In the genomic region with DNA sequence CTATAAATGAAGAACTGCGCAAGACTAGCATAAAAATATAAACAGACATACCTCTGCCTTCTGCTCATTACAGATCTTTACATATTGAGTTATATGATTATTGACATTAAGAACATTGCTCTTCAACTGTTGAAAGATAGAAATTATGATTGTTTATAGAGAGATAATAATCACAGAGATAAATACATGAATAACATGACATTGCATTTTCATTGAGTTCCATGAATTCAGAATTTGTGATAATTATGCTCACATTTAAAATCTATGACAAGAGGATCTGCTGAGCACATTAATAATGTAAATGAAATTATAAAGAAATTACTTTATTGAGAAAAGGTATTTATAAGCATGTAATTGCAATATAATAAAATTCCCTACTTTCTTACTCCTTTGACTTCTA, we compare ENCODE assay signal across 27 cellular contexts.
"Had no signal": no experiment of that assay in that cellular context is flagged by ENCODE, and none has a peak within 500 bp of the region (broad histone marks: within the 10 kb centered on the region; RNA-seq: fewer than 3 reads in every experiment).

No MANE protein-coding gene starts in this region.

- H3K9me3 Mint-ChIP-seq: mesothelial cell of epicardium; naive B cell; naive thymus-derived CD8-positive, alpha-beta T cell had no signal

- H3K4me3 ChIP-seq: coronary artery, dorsolateral prefrontal cortex, esophagus squamous epithelium, gastrocnemius medialis, heart right ventricle, left lung, lower lobe of right lung, mucosa of descending colon had no signal

- H3K9me3 ChIP-seq: esophagus squamous epithelium, gastrocnemius medialis, heart right ventricle, left lung, lower lobe of right lung, mucosa of descending colon had no signal

- FAIRE-seq: islet of Langerhans, keratinocyte had no signal

- H3K27me3 Mint-ChIP-seq: naive B cell; naive thymus-derived CD8-positive, alpha-beta T cell had no signal

- DNase-seq: dermis blood vessel endothelial cell; dorsolateral prefrontal cortex; effector CD4-positive, alpha-beta T cell; effector memory CD4-positive, alpha-beta T cell; erythroblast; esophagus squamous epithelium; foreskin fibroblast; foreskin melanocyte; gastrocnemius medialis; glutamatergic neuron; head of caudate nucleus; heart right ventricle; hippocampal formation; left cardiac atrium; left lung; left ventricle myocardium superior; lower lobe of right lung; mesenchymal stem cell; mucosa of descending colon; naive B cell; naive thymus-derived CD8-positive, alpha-beta T cell had no signal

- H3K4me3 Mint-ChIP-seq: mesothelial cell of epicardium; naive B cell; naive thymus-derived CD8-positive, alpha-beta T cell had no signal

- ATAC-seq: esophagus mucosa; gastrocnemius medialis; heart right ventricle; left cardiac atrium; left lung; left ventricle myocardium superior; lower lobe of right lung; mucosa of descending colon; naive thymus-derived CD8-positive, alpha-beta T cell had no signal

- H3K4me1 ChIP-seq: esophagus squamous epithelium, gastrocnemius medialis, heart right ventricle, left lung, lower lobe of right lung had no signal

- H3K36me3 ChIP-seq: gastrocnemius medialis, lower lobe of right lung had no signal

- H3K27ac Mint-ChIP-seq: mesothelial cell of epicardium; naive B cell; naive thymus-derived CD8-positive, alpha-beta T cell had no signal

- H3K27me3 ChIP-seq: dorsolateral prefrontal cortex, esophagus squamous epithelium, gastrocnemius medialis, heart right ventricle, left lung had no signal

- H3K4me1 Mint-ChIP-seq: mesothelial cell of epicardium; naive B cell; naive thymus-derived CD8-positive, alpha-beta T cell had no signal

- H3K36me3 Mint-ChIP-seq: naive B cell; naive thymus-derived CD8-positive, alpha-beta T cell had no signal

- H3K27ac ChIP-seq: coronary artery, dorsolateral prefrontal cortex, epithelial cell of prostate, esophagus squamous epithelium, gastrocnemius medialis, heart right ventricle, left lung, lower lobe of right lung had no signal
